In genomic region chr2:8197101-8197500, GRCh38 we compare ENCODE assay signal across 21 cellular contexts.
A peak's percentile ranks its signal among the peaks of the same experiment; 100 is the strongest.
DNase-seq lines count a peak whose midpoint lies in the region; ATAC-seq and TF ChIP-seq lines count a peak whose summit lies in the region.
"Had no signal": no experiment of that assay in that cellular context is flagged by ENCODE, and none has a peak within 500 bp of the region (broad histone marks: within the 10 kb centered on the region; RNA-seq: fewer than 3 reads in every experiment).

No MANE protein-coding gene starts in this region.

- TF ChIP-seq CTCF in foreskin fibroblast (IDR thresholded peaks at IDR 0.05; ENCODE audit: low read depth, low read length) (no peak), Caco-2 (IDR thresholded peaks at IDR 0.05; ENCODE audit: insufficient read depth in 1 of 2, low read depth in 1 of 2, low read length in 1 of 2, severe bottlenecking in 1 of 2, unreplicated experiment in 1 of 2) (no peak)

- peaks cover 20% of the 10 kb centered on the region for H3K4me1 Mint-ChIP-seq in Caco-2 (ENCODE audit: low read depth, unreplicated experiment)
- H3K4me1 Mint-ChIP-seq in activated naive CD8-positive, alpha-beta T cell treated with anti-CD3 and anti-CD28 coated beads for 36 hours, result no peaks in the 10 kb centered on the region

- no peak overlapping the region for H3K4me3 Mint-ChIP-seq in Caco-2 (ENCODE audit: unreplicated experiment)
- no peak overlapping the region for H3K4me3 Mint-ChIP-seq in activated naive CD8-positive, alpha-beta T cell treated with anti-CD3 and anti-CD28 coated beads for 36 hours
- H3K4me3 Mint-ChIP-seq: activated T-cell treated with anti-CD3 and anti-CD28 coated beads, Interleukin-2, amount 50 U/mL, for 24 hours; CD4-positive, CD25-positive, alpha-beta regulatory T cell; effector memory CD8-positive, alpha-beta T cell; natural killer cell treated with Interleukin-12 subunit alpha and Interleukin-12 subunit beta and Interleukin-15 and Interleukin-18, amount 100 ng/mL, for 72 hours had no signal

- POLR2A ChIA-PET in Caco-2 (lab: Charles Lee), result no interaction called here

- H3K9me3 ChIP-seq in Caco-2, result no peaks in the 10 kb centered on the region
- H3K9me3 ChIP-seq: colonic mucosa, tibial artery had no signal

- H3K36me3 ChIP-seq in Caco-2 (ENCODE audit: control insufficient read depth, insufficient read depth, low read length), result no peaks in the 10 kb centered on the region
- H3K36me3 ChIP-seq: colonic mucosa, tibial artery had no signal

- peaks cover 2% of the 10 kb centered on the region; the same call in 1 of the 2 replicates for H3K27me3 ChIP-seq in Caco-2 (replicated peaks; ENCODE audit: control insufficient read depth, insufficient read depth, low read length)
- H3K27me3 ChIP-seq: colonic mucosa, tibial artery had no signal

- BruUV-seq in Caco-2 (replicated peaks; lab: Mats Ljungman, UMichigan), result no TSS peak

- intact Hi-C loops in Caco-2 (cut with micrococcal nuclease; ENCODE audit: unreplicated experiment), result no loop called here

- peaks cover 11% of the 10 kb centered on the region for H3K9me3 Mint-ChIP-seq in Caco-2 (ENCODE audit: unreplicated experiment)
- peaks cover 5% of the 10 kb centered on the region for H3K9me3 Mint-ChIP-seq in activated naive CD8-positive, alpha-beta T cell treated with anti-CD3 and anti-CD28 coated beads for 36 hours

- no peaks in the 10 kb centered on the region for H3K36me3 Mint-ChIP-seq in Caco-2 (ENCODE audit: insufficient read depth, unreplicated experiment)
- no peaks in the 10 kb centered on the region for H3K36me3 Mint-ChIP-seq in activated naive CD8-positive, alpha-beta T cell treated with anti-CD3 and anti-CD28 coated beads for 36 hours
- H3K36me3 Mint-ChIP-seq: CD4-positive, CD25-positive, alpha-beta regulatory T cell had no signal

- H3K27ac Mint-ChIP-seq in Caco-2 (ENCODE audit: unreplicated experiment), result no peak overlapping the region
- no peak overlapping the region for H3K27ac Mint-ChIP-seq in activated naive CD8-positive, alpha-beta T cell treated with anti-CD3 and anti-CD28 coated beads for 36 hours
- H3K27ac Mint-ChIP-seq: activated T-cell treated with anti-CD3 and anti-CD28 coated beads, Interleukin-2, amount 50 U/mL, for 24 hours; CD4-positive, CD25-positive, alpha-beta regulatory T cell; effector memory CD8-positive, alpha-beta T cell had no signal

- CTCF ChIA-PET in Caco-2 (lab: Charles Lee), result no interaction called here

- H3K4me1 ChIP-seq in Caco-2, result peaks cover 8% of the 10 kb centered on the region; the same call in 1 of the 2 replicates
- H3K4me1 ChIP-seq: colonic mucosa had no signal

- DNase-seq in EH (ENCODE audit: low read depth) (peak; percentile 54), HT1080 (ENCODE audit: low read depth) (peak; percentile 70), amniotic epithelial cell (ENCODE audit: low read depth) (peak; percentile 64), foreskin fibroblast (peak; percentile 20 to 79), Caco-2 (no peak), NCI-H774 (lab: John Stamatoyannopoulos, UW) (no peak)
- no peak for DNase-seq in activated naive CD8-positive, alpha-beta T cell treated with anti-CD3 and anti-CD28 coated beads for 36 hours
- DNase-seq: activated CD8-positive, alpha-beta memory T cell treated with anti-CD3 and anti-CD28 coated beads for 24 hours; activated gamma-delta T cell treated with Interleukin-2 at 50 U/mL for 16 hours; activated T-cell treated with anti-CD3 and anti-CD28 coated beads, Interleukin-2, amount 50 U/mL, for 24 hours; CD4-positive, CD25-positive, alpha-beta regulatory T cell; colonic mucosa; DMS 273 treated with DMSO at 0.1 percent for 48 hours; effector memory CD8-positive, alpha-beta T cell; GDM1; MV-4-11; NCI-H146; stimulated activated naive CD8-positive, alpha-beta T cell treated with anti-CD3 and anti-CD28 coated beads, Interleukin-15, Interleukin-2, amounts not matched to agents 100 U/mL and 50 U/mL, for 24 hours; tibial artery had no signal

- ATAC-seq in HG02678 (IDR thresholded peaks at IDR 0.05; ENCODE audit: unreplicated experiment), result no peak
- ATAC-seq: effector memory CD8-positive, alpha-beta T cell; natural killer cell treated with Interleukin-12 subunit alpha and Interleukin-12 subunit beta and Interleukin-15 and Interleukin-18, amount 100 ng/mL, for 72 hours; stimulated activated naive CD8-positive, alpha-beta T cell treated with anti-CD3 and anti-CD28 coated beads, Interleukin-15, Interleukin-2, amounts not matched to agents 100 U/mL and 50 U/mL, for 24 hours had no signal

- H3K4me3 ChIP-seq in foreskin fibroblast (ENCODE audit: low read depth in 1 of 2, low read length in 2 of 2), result no peak overlapping the region
- H3K4me3 ChIP-seq in Caco-2 (ENCODE audit: low read depth, low read length), result no peak overlapping the region
- H3K4me3 ChIP-seq: colonic mucosa, tibial artery had no signal

- H3K27me3 Mint-ChIP-seq in Caco-2 (ENCODE audit: insufficient read depth, unreplicated experiment), result peaks cover 20% of the 10 kb centered on the region
- H3K27me3 Mint-ChIP-seq in activated naive CD8-positive, alpha-beta T cell treated with anti-CD3 and anti-CD28 coated beads for 36 hours, result peaks cover 7% of the 10 kb centered on the region
- H3K27me3 Mint-ChIP-seq: CD4-positive, CD25-positive, alpha-beta regulatory T cell; effector memory CD8-positive, alpha-beta T cell; natural killer cell treated with Interleukin-12 subunit alpha and Interleukin-12 subunit beta and Interleukin-15 and Interleukin-18, amount 100 ng/mL, for 72 hours had no signal

Comparison
In these comparisons a context has a peak if more than half of its experiments do, and no peak if none do; other contexts are left out.
1. DNase-seq: peak in EH (single experiment), HT1080 (single experiment), amniotic epithelial cell (single experiment) and foreskin fibroblast (2 of 2); none in Caco-2 (0 of 2), activated naive CD8-positive, alpha-beta T cell treated with anti-CD3 and anti-CD28 coated beads for 36 hours (single experiment) and NCI-H774 (single experiment).